In genomic region chr21:40797881-40798280, GRCh38 we compare ENCODE assay signal across 16 cellular contexts. TPM values are rescaled to one million over a fixed set of nuclear protein-coding genes. Genes with fewer than 3 reads are reported as not detected.
A peak's percentile ranks its signal among the peaks of the same experiment; 100 is the strongest.
DNase-seq lines count a peak whose midpoint lies in the region; ATAC-seq lines count a peak whose summit lies in the region.
"Had no signal": no experiment of that assay in that cellular context is flagged by ENCODE, and none has a peak within 500 bp of the region (broad histone marks: within the 10 kb centered on the region; RNA-seq: fewer than 3 reads in every experiment).

No MANE protein-coding gene starts in this region.

- H3K9ac ChIP-seq in adipocyte (ENCODE audit: low read length), result no peak overlapping the region
- H3K9ac ChIP-seq: BLaER1 treated with 17β-estradiol and CSF1 and Interleukin-3, amounts not matched to agents 10 nM and 100 nM had no signal

- H3K4me3 ChIP-seq in adipocyte (ENCODE audit: low read length), result no peak overlapping the region
- H3K4me3 ChIP-seq in SJCRH30, result no peak overlapping the region
- H3K4me3 ChIP-seq: BLaER1 treated with 17β-estradiol and CSF1 and Interleukin-3, amounts not matched to agents 10 nM and 100 nM; GM23338; K562 had no signal

- H3K36me3 Mint-ChIP-seq in T-cell, result no peaks in the 10 kb centered on the region
- H3K36me3 Mint-ChIP-seq: CD8-positive, alpha-beta T cell had no signal

- peaks cover 34% of the 10 kb centered on the region for H3K9me3 ChIP-seq in adipocyte (ENCODE audit: control insufficient read depth, low read length)
- peaks cover 3% of the 10 kb centered on the region; the same call in 1 of the 2 replicates for H3K9me3 ChIP-seq in SJCRH30 (replicated peaks)

- peaks cover 0 to 3% of the 10 kb centered on the region in 2 donors for H3K27me3 Mint-ChIP-seq in T-cell

- H3K4me1 Mint-ChIP-seq in T-cell, result no peaks in the 10 kb centered on the region
- H3K4me1 Mint-ChIP-seq: GM23338 had no signal

- no peaks in the 10 kb centered on the region for H3K27me3 ChIP-seq in adipocyte (replicated peaks; ENCODE audit: control insufficient read depth, insufficient read depth, low read length)
- H3K27me3 ChIP-seq in SJCRH30, result no peaks in the 10 kb centered on the region
- H3K27me3 ChIP-seq: BLaER1 treated with 17β-estradiol and CSF1 and Interleukin-3, amounts not matched to agents 10 nM and 100 nM had no signal

- H3K27ac ChIP-seq in SJCRH30, result no peak overlapping the region
- H3K27ac ChIP-seq: BLaER1 treated with 17β-estradiol and CSF1 and Interleukin-3, amounts not matched to agents 10 nM and 100 nM; HL-60 had no signal

- H3K4me1 ChIP-seq in adipocyte (ENCODE audit: control insufficient read depth, insufficient read depth, low read length), result no peaks in the 10 kb centered on the region
- no peaks in the 10 kb centered on the region for H3K4me1 ChIP-seq in SJCRH30
- H3K4me1 ChIP-seq: BLaER1 treated with 17β-estradiol and CSF1 and Interleukin-3, amounts not matched to agents 10 nM and 100 nM had no signal

- POLR2A ChIA-PET in T-cell (lab: Charles Lee), result no interaction called here

- H3K4me3 Mint-ChIP-seq in T-cell, result no peak overlapping the region
- H3K4me3 Mint-ChIP-seq: CD8-positive, alpha-beta T cell; GM23338 had no signal

- no peak overlapping the region for H3K27ac Mint-ChIP-seq in T-cell
- H3K27ac Mint-ChIP-seq: CD8-positive, alpha-beta T cell; GM23338 had no signal

- ATAC-seq in left ventricle myocardium superior (no peak), T-cell (replicated peaks in 1 of 4) (no peak)
- ATAC-seq: CD8-positive, alpha-beta T cell; GM23338; K562 had no signal

- no peaks in the 10 kb centered on the region for H3K36me3 ChIP-seq in adipocyte (ENCODE audit: control insufficient read depth, insufficient read depth, low read length, severe bottlenecking)
- H3K36me3 ChIP-seq in SJCRH30, result no peaks in the 10 kb centered on the region
- H3K36me3 ChIP-seq: BLaER1 treated with 17β-estradiol and CSF1 and Interleukin-3, amounts not matched to agents 10 nM and 100 nM had no signal

- DNase-seq in EH (ENCODE audit: low read depth), result peak; percentile 79
- peak; percentile 68 for DNase-seq in adipocyte (ENCODE audit: low read depth)
- peak; percentile 52 for DNase-seq in dedifferentiated amniotic fluid mesenchymal stem cell (ENCODE audit: extremely low spot score)
- no peak for DNase-seq in left ventricle myocardium superior
- DNase-seq in T-cell, result no peak
- no peak for DNase-seq in stimulated activated CD4-positive, alpha-beta T cell treated with anti-CD3 and anti-CD28 coated beads, Interleukin-4, amount 100 ng/mL, for 24 hours
- no peak for DNase-seq in SJCRH30
- DNase-seq: ACHN; Calu3; CD8-positive, alpha-beta T cell; DMS79 treated with DMSO at 0.1 percent for 48 hours; HCEC 1CT had no signal

- peaks cover 9 to 52% (median 17%) of the 10 kb centered on the region in 3 donors for H3K9me3 Mint-ChIP-seq in T-cell

- intact Hi-C loops in left ventricle myocardium superior (cut with micrococcal nuclease), result no loop called here

- CTCF ChIA-PET in T-cell (lab: Charles Lee), result no interaction called here

RNA-seq across cellular contexts. Expression of gene DSCAM, which starts 49.1 kb away (rescaled TPM):
- total RNA-seq in left ventricle myocardium superior, result not detected
- total RNA-seq in T-cell, result not detected
- 0.02 TPM in 1 of 2 replicates, not detected in the other for total RNA-seq in SJCRH30 (2014; rRNA removed; shearing (Covaris generic))
- total RNA-seq: Calu3; CD8-positive, alpha-beta T cell; K562 had no signal

Comparison
In these comparisons a context has a peak if more than half of its experiments do, and no peak if none do; other contexts are left out.
1. DNase-seq: peak in EH (single experiment), adipocyte (single experiment) and dedifferentiated amniotic fluid mesenchymal stem cell (single experiment); none in left ventricle myocardium superior (single experiment), T-cell (0 of 34), stimulated activated CD4-positive, alpha-beta T cell treated with anti-CD3 and anti-CD28 coated beads, Interleukin-4, amount 100 ng/mL, for 24 hours (single experiment) and SJCRH30 (0 of 2).